ENCODE assay signal across 29 cellular contexts in the genomic region with DNA sequence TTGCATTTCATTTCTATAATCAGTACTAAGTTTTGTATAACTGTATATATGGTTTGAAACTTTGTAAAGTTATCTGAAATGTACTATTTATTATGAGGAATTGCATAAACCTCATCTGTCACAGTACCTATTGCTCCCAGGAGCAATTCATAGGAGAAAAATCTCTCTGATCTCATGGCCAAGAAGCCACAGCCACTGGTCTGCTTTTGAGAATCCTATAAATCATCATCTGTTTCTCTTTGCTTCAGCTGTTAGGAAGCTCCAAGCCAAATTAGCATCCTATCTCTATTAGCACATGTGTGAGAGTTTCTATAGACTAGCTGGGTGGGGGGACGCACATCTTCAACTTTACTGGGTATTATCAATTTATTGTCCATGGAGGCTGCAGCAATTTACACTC.
"Had no signal": no experiment of that assay in that cellular context is flagged by ENCODE, and none has a peak within 500 bp of the region (broad histone marks: within the 10 kb centered on the region; RNA-seq: fewer than 3 reads in every experiment).

No MANE protein-coding gene starts in this region.

- H3K27ac Mint-ChIP-seq: activated CD4-positive, alpha-beta memory T cell treated with anti-CD3 and anti-CD28 coated beads, Interleukin-2, amount 10 ng/mL, durations not matched to agents 7 days and 5 days; activated naive CD4-positive, alpha-beta T cell treated with anti-CD3 and anti-CD28 coated beads, Interleukin-2, amount 50 U/mL, for 24 hours; activated naive CD8-positive, alpha-beta T cell treated with anti-CD3 and anti-CD28 coated beads, Interleukin-2, amount 10 ng/mL, durations not matched to agents 7 days and 5 days; activated T-cell treated with anti-CD3 and anti-CD28 coated beads, Interleukin-2, amount 50 U/mL, for 24 hours; activated T-helper 2 cell treated with anti-CD3 and anti-CD28 coated beads, Interferon-gamma antibody, Interleukin-2, Interleukin-4, amounts not matched to agents 10 μg/mL and 5 μg/mL and 100 μg/mL, durations not matched to agents 14 hours and 24 hours and 36 hours had no signal

- ATAC-seq: PC-3, Right ventricle myocardium inferior had no signal

- H3K27me3 ChIP-seq: brain microvascular endothelial cell, Peyer's patch had no signal

- H3K36me3 Mint-ChIP-seq: activated naive CD4-positive, alpha-beta T cell treated with anti-CD3 and anti-CD28 coated beads, Interleukin-2, amount 50 U/mL, for 24 hours; activated naive CD8-positive, alpha-beta T cell treated with anti-CD3 and anti-CD28 coated beads, Interleukin-2, amount 10 ng/mL, durations not matched to agents 7 days and 5 days had no signal

- H3K4me1 Mint-ChIP-seq: activated CD4-positive, alpha-beta memory T cell treated with anti-CD3 and anti-CD28 coated beads, Interleukin-2, amount 10 ng/mL, durations not matched to agents 7 days and 5 days; activated naive CD4-positive, alpha-beta T cell treated with anti-CD3 and anti-CD28 coated beads, Interleukin-2, amount 50 U/mL, for 24 hours; activated naive CD8-positive, alpha-beta T cell treated with anti-CD3 and anti-CD28 coated beads, Interleukin-2, amount 10 ng/mL, durations not matched to agents 7 days and 5 days had no signal

- H3K36me3 ChIP-seq: brain microvascular endothelial cell, Peyer's patch, WERI-Rb-1 had no signal

- H3K4me3 ChIP-seq: Peyer's patch had no signal

- H3K9me3 ChIP-seq: Peyer's patch had no signal

- H3K27me3 Mint-ChIP-seq: activated CD4-positive, alpha-beta memory T cell treated with anti-CD3 and anti-CD28 coated beads, Interleukin-2, amount 10 ng/mL, durations not matched to agents 7 days and 5 days; activated naive CD8-positive, alpha-beta T cell treated with anti-CD3 and anti-CD28 coated beads, Interleukin-2, amount 10 ng/mL, durations not matched to agents 7 days and 5 days had no signal

- H3K9me3 Mint-ChIP-seq: activated CD4-positive, alpha-beta memory T cell treated with anti-CD3 and anti-CD28 coated beads, Interleukin-2, amount 10 ng/mL, durations not matched to agents 7 days and 5 days; activated naive CD4-positive, alpha-beta T cell treated with anti-CD3 and anti-CD28 coated beads, Interleukin-2, amount 50 U/mL, for 24 hours; activated naive CD8-positive, alpha-beta T cell treated with anti-CD3 and anti-CD28 coated beads, Interleukin-2, amount 10 ng/mL, durations not matched to agents 7 days and 5 days; activated T-cell treated with anti-CD3 and anti-CD28 coated beads, Interleukin-2, amount 50 U/mL, for 24 hours; activated T-helper 2 cell treated with anti-CD3 and anti-CD28 coated beads, Interferon-gamma antibody, Interleukin-2, Interleukin-4, amounts not matched to agents 10 μg/mL and 5 μg/mL and 100 μg/mL, durations not matched to agents 14 hours and 24 hours and 36 hours had no signal

- H3K9ac ChIP-seq: KMS-11 had no signal

- H3K4me3 Mint-ChIP-seq: activated CD4-positive, alpha-beta memory T cell treated with anti-CD3 and anti-CD28 coated beads, Interleukin-2, amount 10 ng/mL, durations not matched to agents 7 days and 5 days; activated naive CD4-positive, alpha-beta T cell treated with anti-CD3 and anti-CD28 coated beads, Interleukin-2, amount 50 U/mL, for 24 hours; activated naive CD8-positive, alpha-beta T cell treated with anti-CD3 and anti-CD28 coated beads, Interleukin-2, amount 10 ng/mL, durations not matched to agents 7 days and 5 days; activated T-cell treated with anti-CD3 and anti-CD28 coated beads, Interleukin-2, amount 50 U/mL, for 24 hours had no signal

- H3K4me2 ChIP-seq: KMS-11 had no signal

- DNase-seq: activated CD4-positive, alpha-beta memory T cell treated with anti-CD3 and anti-CD28 coated beads, Interleukin-2, amount 10 ng/mL, durations not matched to agents 7 days and 5 days; activated CD4-positive, alpha-beta T cell treated with anti-CD3 and anti-CD28 coated beads for 1 hour; activated CD4-positive, alpha-beta T cell treated with anti-CD3 and anti-CD28 coated beads for 48 hours; activated CD4-positive, CD25-positive, alpha-beta regulatory T cell; activated gamma-delta T cell; activated naive CD4-positive, alpha-beta T cell treated with Interleukin-2 at 50 U/mL for 16 hours; activated naive CD8-positive, alpha-beta T cell treated with anti-CD3 and anti-CD28 coated beads, Interleukin-2, amount 10 ng/mL, durations not matched to agents 7 days and 5 days; activated T-cell treated with anti-CD3 and anti-CD28 coated beads, Interleukin-2, amount 50 U/mL, for 24 hours; amygdala; brain microvascular endothelial cell; central memory CD4-positive, alpha-beta T cell; NCI-H1092 treated with DMSO at 0.1 percent for 48 hours; NCI-H1417; NCI-H1694; NCI-H2029; NCI-H510A; NCI-H526; NCI-H748 treated with DMSO at 0.1 percent for 48 hours; NK-92 treated with Interleukin-12 subunit alpha and Interleukin-12 subunit beta, amount 100 ng/mL, for 24 hours; PC-3; Peyer's patch; SIG-M5; T1000; WERI-Rb-1 had no signal

- H3K27ac ChIP-seq: brain microvascular endothelial cell, KMS-11, Peyer's patch, RWPE1, WERI-Rb-1 had no signal
